8 cellular contexts compared by ENCODE assay signal in the genomic region with DNA sequence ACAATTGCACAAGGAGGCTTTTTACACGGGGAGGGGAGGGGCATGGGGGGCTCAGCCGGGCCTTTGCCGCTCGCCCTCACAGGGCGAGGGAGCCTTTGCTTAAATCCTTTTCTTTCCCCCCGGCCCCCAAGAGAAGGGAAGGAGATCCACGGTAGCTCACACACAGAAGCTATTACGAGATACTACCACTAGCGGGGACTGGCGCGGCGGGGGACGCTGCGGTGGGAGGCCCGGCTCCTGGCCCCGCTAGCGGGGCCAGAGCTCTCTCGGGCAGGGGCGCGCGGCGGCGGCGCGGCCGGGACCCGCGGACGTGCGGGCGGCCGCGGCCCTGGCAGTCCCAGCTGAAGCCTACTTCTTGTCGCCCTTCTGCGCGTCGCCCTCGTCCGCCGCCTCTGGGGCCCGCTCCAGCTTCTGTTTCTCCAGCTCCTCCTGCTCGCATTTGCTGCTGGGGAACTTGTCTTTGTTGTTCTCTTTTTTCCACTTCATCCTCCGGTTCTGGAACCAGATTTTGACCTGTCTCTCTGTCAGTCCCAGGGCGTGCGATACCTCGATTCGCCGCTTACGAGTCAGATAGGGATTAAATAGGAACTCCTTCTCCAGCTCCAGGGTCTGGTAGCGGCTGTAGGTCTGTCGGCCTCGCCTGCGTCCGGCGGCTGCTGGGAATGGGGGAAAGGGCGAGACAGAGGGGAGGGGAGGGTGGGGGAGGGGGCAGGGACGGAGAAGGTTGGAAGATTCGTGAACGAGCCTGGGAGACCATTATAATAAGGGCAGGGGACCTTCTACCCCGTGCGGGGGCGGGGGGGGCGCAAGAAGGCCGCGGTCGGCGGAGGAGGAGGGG. TPM values are rescaled to one million over a fixed set of nuclear protein-coding genes. Genes with fewer than 3 reads are reported as not detected.
DNase-seq lines count a peak whose midpoint lies in the region; FAIRE-seq and TF ChIP-seq lines count a peak whose summit lies in the region.

No MANE protein-coding gene starts in this region.

- peak overlapping the region; percentile 33 for H3K9ac ChIP-seq in rectal smooth muscle tissue (ENCODE audit: low read length)

- DNase-seq in GM10266 (ENCODE audit: extremely low spot score) (peak; percentile 74), KBM-7 (peak; percentile 40), fibroblast of villous mesenchyme (ENCODE audit: low read depth) (no peak), urothelium cell line (ENCODE audit: low spot score) (no peak), GDM1 (lab: John Stamatoyannopoulos, UW) (no peak), GOT3 (lab: John Stamatoyannopoulos, UW) (no peak)
- DNase-seq in activated CD4-positive, alpha-beta T cell treated with anti-CD3 and anti-CD28 coated beads, Interleukin-2, amount 50 U/mL, for 48 hours: peak; percentile 50 to 53

- TF ChIP-seq CTCF in GM10266 (IDR thresholded peaks at IDR 0.05; ENCODE audit: control insufficient read depth, insufficient read depth, low read depth, missing control alignments): peak; percentile 31
- TF ChIP-seq CTCF in fibroblast of villous mesenchyme (IDR thresholded peaks at IDR 0.05; ENCODE audit: insufficient read depth, low read depth, low read length): no peak

- no peaks in the 10 kb centered on the region for H3K36me3 ChIP-seq in rectal smooth muscle tissue (ENCODE audit: control insufficient read depth, insufficient read depth, low read length)

- no peak for FAIRE-seq in urothelium cell line (lab: Jason Lieb, UNC)

- H3K27ac ChIP-seq in rectal smooth muscle tissue (ENCODE audit: low read depth, low read length): no peak overlapping the region

- in situ Hi-C loops in KBM-7 (cut with MboI; ENCODE audit: low pct_unique_long_range_greater_than_20kb, low sequenced_read_pairs): no loop called here

- H3K4me3 ChIP-seq in fibroblast of villous mesenchyme (ENCODE audit: low read depth, low read length): peak overlapping the region; percentile 19
- peak overlapping the region; percentile 82 for H3K4me3 ChIP-seq in rectal smooth muscle tissue (ENCODE audit: low read length)

- H3K27me3 ChIP-seq in rectal smooth muscle tissue (ENCODE audit: control insufficient read depth, insufficient read depth, low read length): peaks cover 32% of the 10 kb centered on the region

- peaks cover 4% of the 10 kb centered on the region for H3K4me1 ChIP-seq in rectal smooth muscle tissue (ENCODE audit: control insufficient read depth, insufficient read depth, low read length)

RNA-seq across cellular contexts. Expression of a gene that starts 2.0 kb away (rescaled TPM):
- not detected in 2 replicates for total RNA-seq in fibroblast of villous mesenchyme

RNA-seq across cellular contexts. Expression of a gene that starts 2.3 kb away (rescaled TPM):
- total RNA-seq in fibroblast of villous mesenchyme: 1.7 and 2.6 TPM in 2 replicates

RNA-seq across cellular contexts. Expression of a gene that starts 8.3 kb away (rescaled TPM):
- total RNA-seq in fibroblast of villous mesenchyme: 1.3 and 1.6 TPM in 2 replicates

RNA-seq across cellular contexts. Expression of a gene that starts 13.1 kb away (rescaled TPM):
- total RNA-seq in fibroblast of villous mesenchyme: not detected in 2 replicates

RNA-seq across cellular contexts. Expression of a gene that starts 19.5 kb away (rescaled TPM):
- total RNA-seq in fibroblast of villous mesenchyme: 0.32 and 0.43 TPM in 2 replicates

Comparison
In these comparisons a context has a peak if more than half of its experiments do, and no peak if none do; other contexts are left out.
1. DNase-seq: peak in GM10266 (single experiment), KBM-7 (single experiment) and activated CD4-positive, alpha-beta T cell treated with anti-CD3 and anti-CD28 coated beads, Interleukin-2, amount 50 U/mL, for 48 hours (2 of 2); none in fibroblast of villous mesenchyme (single experiment), urothelium cell line (single experiment), GDM1 (single experiment) and GOT3 (single experiment).